ENCODE assay signal across 30 cellular contexts in the genomic region with DNA sequence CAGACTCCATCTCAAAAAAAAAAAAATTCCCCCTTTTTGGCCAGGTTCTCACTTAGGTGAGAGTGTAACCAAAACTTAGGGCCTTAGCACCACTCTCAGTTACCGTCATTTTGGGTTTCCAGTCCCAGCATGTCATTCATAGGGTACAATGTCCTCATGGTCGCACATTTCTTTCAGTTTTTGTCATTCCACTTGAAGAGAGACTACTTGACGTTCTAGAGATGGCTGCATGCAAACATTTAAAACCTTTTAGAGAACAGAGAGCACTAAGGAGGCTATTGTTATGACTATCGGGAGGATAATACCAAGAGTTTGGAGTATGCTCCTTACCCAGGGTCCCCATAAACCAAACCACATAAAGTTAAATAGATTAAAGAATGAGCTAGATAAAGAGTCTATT.
"Had no signal": no experiment of that assay in that cellular context is flagged by ENCODE, and none has a peak within 500 bp of the region (broad histone marks: within the 10 kb centered on the region; RNA-seq: fewer than 3 reads in every experiment).

No MANE protein-coding gene starts in this region.

- H3K4me1 Mint-ChIP-seq: activated B cell treated with CpG ODN at 0.5 μM for 24 hours; activated T-helper 17 cell treated with anti-CD3 and anti-CD28 coated beads, Interleukin-2, amount 50 U/mL, for 72 hours; T-helper 17 cell had no signal

- DNase-seq: activated B cell treated with CpG ODN at 0.5 μM for 24 hours; activated CD4-positive, alpha-beta T cell treated with anti-CD3 and anti-CD28 coated beads for 48 hours; activated CD4-positive, alpha-beta T cell treated with anti-CD3 and anti-CD28 coated beads, Interleukin-2, amount 50 U/mL, for 1 hour; activated CD4-positive, alpha-beta T cell treated with anti-CD3 and anti-CD28 coated beads, Interleukin-2, amount 50 U/mL, for 48 hours; activated CD8-positive, alpha-beta memory T cell treated with anti-CD3 and anti-CD28 coated beads for 24 hours; activated CD8-positive, alpha-beta T cell treated with anti-CD3 and anti-CD28 coated beads for 36 hours; activated effector memory CD4-positive, alpha-beta T cell treated with Interleukin-2 at 50 U/mL for 16 hours; activated gamma-delta T cell treated with Interleukin-2 at 50 U/mL for 16 hours; activated naive CD4-positive, alpha-beta T cell treated with anti-CD3 and anti-CD28 coated beads, Interleukin-2, amount 50 U/mL, for 16 hours; activated naive CD4-positive, alpha-beta T cell treated with Interleukin-2 at 50 U/mL for 16 hours; activated T-cell treated with anti-CD3 and anti-CD28 coated beads, Interleukin-2, amount 50 U/mL, for 4 hours; amniotic stem cell; anterior cingulate cortex; brain microvascular endothelial cell; cortex of kidney; dermis blood vessel endothelial cell; effector CD4-positive, alpha-beta T cell; effector memory CD8-positive, alpha-beta T cell; erythroblast; foreskin keratinocyte; gastrocnemius medialis; glutamatergic neuron; heart left ventricle; T-helper 17 cell; T1000; WERI-Rb-1 had no signal

- H3K9me3 Mint-ChIP-seq: activated CD8-positive, alpha-beta T cell treated with anti-CD3 and anti-CD28 coated beads for 36 hours; activated T-cell treated with anti-CD3 and anti-CD28 coated beads, Interleukin-2, amount 50 U/mL, for 4 hours; activated T-helper 17 cell treated with anti-CD3 and anti-CD28 coated beads, Interleukin-2, amount 50 U/mL, for 72 hours; effector memory CD8-positive, alpha-beta T cell had no signal

- H3K27ac Mint-ChIP-seq: activated B cell treated with CpG ODN at 0.5 μM for 24 hours; activated CD8-positive, alpha-beta T cell treated with anti-CD3 and anti-CD28 coated beads for 36 hours; activated naive CD8-positive, alpha-beta T cell; activated T-helper 17 cell treated with anti-CD3 and anti-CD28 coated beads, Interleukin-2, amount 50 U/mL, for 72 hours; effector memory CD8-positive, alpha-beta T cell; T-helper 17 cell; T-helper 2 cell treated with Interferon-gamma antibody and Interleukin-4, amounts not matched to agents 5 μg/mL and 100 μg/mL, for 36 hours had no signal

- ATAC-seq: activated CD4-positive, CD25-positive, alpha-beta regulatory T cell treated with anti-CD3 and anti-CD28 coated beads, Interleukin-2, amount 50 U/mL, for 24 hours; activated CD8-positive, alpha-beta T cell treated with anti-CD3 and anti-CD28 coated beads for 36 hours; activated T-cell treated with anti-CD3 and anti-CD28 coated beads, Interleukin-2, amount 50 U/mL, for 4 hours; activated T-helper 17 cell treated with anti-CD3 and anti-CD28 coated beads, Interleukin-2, amount 50 U/mL, for 72 hours; effector memory CD8-positive, alpha-beta T cell; foreskin keratinocyte; gastrocnemius medialis; heart left ventricle; T-helper 17 cell had no signal

- H3K4me3 Mint-ChIP-seq: activated B cell treated with CpG ODN at 0.5 μM for 24 hours; activated CD8-positive, alpha-beta T cell treated with anti-CD3 and anti-CD28 coated beads for 36 hours; activated naive CD8-positive, alpha-beta T cell; activated T-cell treated with anti-CD3 and anti-CD28 coated beads, Interleukin-2, amount 50 U/mL, for 4 hours; activated T-helper 17 cell treated with anti-CD3 and anti-CD28 coated beads, Interleukin-2, amount 50 U/mL, for 72 hours; effector memory CD8-positive, alpha-beta T cell; T-helper 17 cell; T-helper 2 cell treated with Interferon-gamma antibody and Interleukin-4, amounts not matched to agents 5 μg/mL and 100 μg/mL, for 36 hours had no signal
